In the genomic region with DNA sequence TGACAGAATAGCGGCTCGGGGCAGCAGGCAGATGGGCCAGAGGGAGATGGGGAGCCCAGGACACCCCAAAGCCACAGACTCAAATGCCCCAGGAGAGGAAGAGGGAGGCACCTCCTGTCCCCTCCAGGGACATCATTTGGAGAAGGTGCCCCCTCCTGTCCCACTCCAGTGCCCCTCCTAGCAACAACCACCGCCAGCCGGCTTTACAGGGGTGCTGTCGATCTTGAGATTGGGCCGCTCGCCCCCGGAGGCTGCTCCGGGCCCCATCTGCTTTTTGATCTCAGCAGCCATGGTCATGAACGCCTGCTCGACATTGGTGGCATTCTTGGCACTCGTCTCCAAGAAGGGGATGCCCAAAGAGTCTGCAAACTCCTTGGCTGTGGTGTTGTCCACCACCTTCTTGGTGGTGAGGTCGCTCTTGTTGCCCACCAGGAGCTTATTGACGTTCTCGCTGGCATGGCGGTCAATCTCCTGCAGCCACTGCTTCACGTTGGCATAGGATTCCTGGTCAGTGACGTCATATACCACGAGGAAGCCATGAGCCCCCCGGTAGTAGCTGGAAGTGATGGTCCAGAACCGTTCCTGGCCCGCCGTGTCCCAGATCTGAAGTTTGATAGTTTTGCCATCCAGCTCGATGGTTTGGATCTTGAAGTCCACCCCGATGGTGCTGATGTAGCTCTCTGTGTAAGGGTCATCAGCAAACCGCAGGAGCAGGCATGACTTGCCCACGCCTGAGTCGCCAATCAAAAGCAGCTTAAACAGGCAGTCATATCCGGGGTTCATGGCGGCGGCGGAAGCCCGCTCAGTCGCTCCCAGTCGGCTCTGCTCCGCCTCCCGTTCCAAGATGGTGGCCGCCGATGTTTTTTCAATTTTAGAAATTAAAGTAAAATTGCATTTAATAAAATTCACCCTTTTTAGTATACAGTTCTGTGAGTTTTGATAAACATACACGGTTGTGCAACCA, we compare ENCODE assay signal across 25 cellular contexts. TPM values are rescaled to one million over a fixed set of nuclear protein-coding genes. Genes with fewer than 3 reads are reported as not detected.
"Had no signal": no experiment of that assay in that cellular context is flagged by ENCODE, and none has a peak within 500 bp of the region (broad histone marks: within the 10 kb centered on the region; RNA-seq: fewer than 3 reads in every experiment).

No MANE protein-coding gene starts in this region.

- H3K4me2 ChIP-seq: KMS-11 had no signal

- H3K4me1 ChIP-seq: SJSA1 had no signal

- FAIRE-seq: HTR-8/SVneo, RCC 7860 had no signal

- H3K27ac ChIP-seq: HL-60, KMS-11, SJSA1, SK-N-MC had no signal

- H3K27me3 ChIP-seq: SJSA1 had no signal

- DNase-seq: IMR-90, Kasumi-1, MM.1S, NCI-H1092 treated with DMSO at 0.1 percent for 48 hours, NCI-H1436, NCI-H187, NCI-H2029, NCI-H2081 treated with DMSO at 0.1 percent for 48 hours, NCI-H2171, NCI-H226, NCI-H446, NCI-H510A, NCI-H524 treated with DMSO at 0.1 percent for 48 hours, NCI-H69, NCI-H774, Right ventricle myocardium superior, RPMI8226, SIG-M5 had no signal

- H3K36me3 ChIP-seq: SJSA1 had no signal

- H3K9me3 ChIP-seq: SJSA1 had no signal

- H3K9ac ChIP-seq: KMS-11 had no signal

- H3K4me3 ChIP-seq: SJSA1, SK-N-MC had no signal

RNA-seq across cellular contexts. Expression of a gene that starts 14.0 kb away (rescaled TPM):
- total RNA-seq: IMR-90, M059J, SJSA1 had no signal
- polyA plus RNA-seq: IMR-90 had no signal
